14 cellular contexts compared by ENCODE assay signal in genomic region chrX:33204889-33205288, GRCh38. TPM values are rescaled to one million over a fixed set of nuclear protein-coding genes. Genes with fewer than 3 reads are reported as not detected.
DNase-seq lines count a peak whose midpoint lies in the region; ATAC-seq and TF ChIP-seq lines count a peak whose summit lies in the region.
"Had no signal": no experiment of that assay in that cellular context is flagged by ENCODE, and none has a peak within 500 bp of the region (broad histone marks: within the 10 kb centered on the region; RNA-seq: fewer than 3 reads in every experiment).

No MANE protein-coding gene starts in this region.

- no peak for TF ChIP-seq EP300 in gastroesophageal sphincter (IDR thresholded peaks at IDR 0.05)

- H3K4me3 ChIP-seq in ACC112 (ENCODE audit: low read depth, low read length), result peak overlapping the region; percentile 72
- peak overlapping the region; percentile 61 for H3K4me3 ChIP-seq in adipocyte (ENCODE audit: low read length)
- H3K4me3 ChIP-seq in gastroesophageal sphincter, result peak overlapping the region; percentile 47 to 68
- no peak overlapping the region for H3K4me3 ChIP-seq in GM23248

- H3K27me3 ChIP-seq in ACC112 (ENCODE audit: insufficient read depth, low read length), result no peaks in the 10 kb centered on the region
- no peaks in the 10 kb centered on the region for H3K27me3 ChIP-seq in adipocyte (replicated peaks; ENCODE audit: control insufficient read depth, insufficient read depth, low read length)
- no peaks in the 10 kb centered on the region for H3K27me3 ChIP-seq in gastroesophageal sphincter
- no peaks in the 10 kb centered on the region for H3K27me3 ChIP-seq in GM23248 (replicated peaks; ENCODE audit: insufficient read depth)

- 26 to 46% methylated on average over 5 of the region's 5 CpGs for WGBS in gastroesophageal sphincter (ENCODE audit: low coverage in 1 of 2), 2 donors
- WGBS in GM23248 (ENCODE audit: low coverage in 1 of 2, low lambda C conversion rate in 2 of 2, missing lambda C conversion rate in 2 of 2), 2 experiments, result 33 to 40% methylated on average over 5 of the region's 5 CpGs

- H3K36me3 ChIP-seq in ACC112 (ENCODE audit: insufficient read depth, low read length) (no peaks in the 10 kb centered on the region), adipocyte (ENCODE audit: control insufficient read depth, insufficient read depth, low read length, severe bottlenecking) (no peaks in the 10 kb centered on the region), gastroesophageal sphincter (no peaks in the 10 kb centered on the region), GM23248 (ENCODE audit: low read depth) (no peaks in the 10 kb centered on the region)

- peak overlapping the region; percentile 83 for H3K27ac ChIP-seq in ACC112 (ENCODE audit: low read depth, low read length)
- peak overlapping the region in 3 of 4 donors; percentile 45 to 78 (median 77) for H3K27ac ChIP-seq in gastroesophageal sphincter
- H3K27ac ChIP-seq in GM23248, result no peak overlapping the region

- peak overlapping the region; percentile 14 for H2AFZ ChIP-seq in ACC112 (ENCODE audit: low read length, unreplicated experiment)
- H2AFZ ChIP-seq in GM23248, result no peak overlapping the region

- H3K9ac ChIP-seq in adipocyte (ENCODE audit: low read length) (peak overlapping the region; percentile 40), GM23248 (no peak overlapping the region)

- H3K9me3 ChIP-seq in adipocyte (ENCODE audit: control insufficient read depth, low read length) (no peaks in the 10 kb centered on the region), gastroesophageal sphincter (no peaks in the 10 kb centered on the region), GM23248 (ENCODE audit: low read depth) (no peaks in the 10 kb centered on the region)

- no peak for TF ChIP-seq CTCF in gastroesophageal sphincter (IDR thresholded peaks at IDR 0.05)
- no peak for TF ChIP-seq CTCF in omental fat pad (IDR thresholded peaks at IDR 0.05)

- DNase-seq in adipocyte (ENCODE audit: low read depth) (no peak), omental fat pad (ENCODE audit: low spot score) (no peak), GM23248 (no peak), NOMO-1 treated with DMSO at 0.1 percent for 48 hours (lab: John Stamatoyannopoulos, UW; ENCODE audit: unreplicated experiment) (no peak), NCI-H2227 treated with DMSO at 0.1 percent for 48 hours (lab: John Stamatoyannopoulos, UW) (no peak)
- DNase-seq: activated CD4-positive, alpha-beta T cell treated with anti-CD3 and anti-CD28 coated beads, Interleukin-2, amount 50 U/mL, for 48 hours; activated T-cell treated with anti-CD3 and anti-CD28 coated beads, Interleukin-2, amount 50 U/mL, for 72 hours; CD4-positive, alpha-beta T cell; foreskin melanocyte; MV-4-11; stimulated activated CD4-positive, alpha-beta T cell treated with anti-CD3 and anti-CD28 coated beads, Interleukin-4, amount 100 ng/mL, for 4 hours had no signal

- H3K4me1 ChIP-seq in ACC112 (ENCODE audit: control insufficient read depth, insufficient read depth, low read length, unreplicated experiment) (peaks cover 15% of the 10 kb centered on the region), adipocyte (ENCODE audit: control insufficient read depth, insufficient read depth, low read length) (peaks cover 10% of the 10 kb centered on the region), gastroesophageal sphincter (peaks cover 0 to 10% (median 0%) of the 10 kb centered on the region in 3 donors), GM23248 (ENCODE audit: insufficient read depth) (no peaks in the 10 kb centered on the region)

- no peak for TF ChIP-seq POLR2A in gastroesophageal sphincter (IDR thresholded peaks at IDR 0.05)

- no peaks in the 10 kb centered on the region for H4K20me1 ChIP-seq in GM23248 (ENCODE audit: insufficient read depth)

- ATAC-seq in gastroesophageal sphincter (peak; percentile 71), omental fat pad (ENCODE audit: low FRiP score) (peak; percentile 96), GM19452 (IDR thresholded peaks at IDR 0.05; ENCODE audit: unreplicated experiment) (no peak)
- ATAC-seq: activated T-cell treated with anti-CD3 and anti-CD28 coated beads, Interleukin-2, amount 50 U/mL, for 72 hours had no signal

- no peak overlapping the region for H3K4me2 ChIP-seq in GM23248 (ENCODE audit: unreplicated experiment)

- H3K9me2 ChIP-seq in GM23248 (ENCODE audit: insufficient read depth), result no peaks in the 10 kb centered on the region

- H3K79me2 ChIP-seq in ACC112 (ENCODE audit: control insufficient read depth, insufficient read depth, low read length, unreplicated experiment) (peaks cover 66% of the 10 kb centered on the region), GM23248 (ENCODE audit: insufficient read depth) (no peaks in the 10 kb centered on the region)

- in situ Hi-C loops in GM23248 (cut with MboI), result no loop called here

- no peaks in the 10 kb centered on the region for H3F3A ChIP-seq in GM23248 (ENCODE audit: insufficient read depth)

RNA-seq across cellular contexts. Expression of gene DMD, which starts 6.5 kb away (rescaled TPM):
- total RNA-seq in gastroesophageal sphincter, result 100 to 1,000 TPM; 111 to 225 (median 183) TPM
- total RNA-seq in omental fat pad, result 10 to 100 TPM; 27.7 to 54.7 (median 34.4) TPM
- 1.5 and 3.5 TPM in 2 replicates for total RNA-seq in GM23248 (2014; rRNA removed; shearing (Covaris generic))
- polyA plus RNA-seq in GM23248 (2016; fragmentation: Nextera tagmentation; extraction: Ambion mirVana), result 1.3 and 2.0 TPM in 2 replicates
